Comparison of ENCODE assay signal across 20 cellular contexts in genomic region chr3:197460639-197461038, GRCh38.
DNase-seq lines count a peak whose midpoint lies in the region; ATAC-seq, FAIRE-seq and TF ChIP-seq lines count a peak whose summit lies in the region.
"Had no signal": no experiment of that assay in that cellular context is flagged by ENCODE, and none has a peak within 500 bp of the region (broad histone marks: within the 10 kb centered on the region; RNA-seq: fewer than 3 reads in every experiment).

No MANE protein-coding gene starts in this region.

- POLR2A ChIA-PET in HepG2 (lab: Yijun Ruan, JAX) = no interaction called here
- POLR2A ChIA-PET in activated CD4-positive, alpha-beta T cell treated with anti-CD3 and anti-CD28 coated beads for 36 hours (lab: Charles Lee) = no interaction called here

- FAIRE-seq in HepG2 (lab: Jason Lieb, UNC) = no peak
- FAIRE-seq: GM12891, GM18507, H54 had no signal

- TF ChIP-seq POLR2A in HepG2 (IDR thresholded peaks at IDR 0.05; ENCODE audit: insufficient read depth in 1 of 2, low read depth in 2 of 2, low read length in 2 of 2) = no peak
- TF ChIP-seq POLR2A in right lobe of liver (IDR thresholded peaks at IDR 0.05) = no peak

- H3K4me1 ChIP-seq in HepG2 (ENCODE audit: insufficient read depth, low read length) = peaks cover 69% of the 10 kb centered on the region
- H3K4me1 ChIP-seq in right lobe of liver = peaks cover 0 to 12% (median 4%) of the 10 kb centered on the region in 4 donors

- H3K27me3 ChIP-seq in HepG2 (ENCODE audit: control insufficient read depth in 1 of 2, insufficient read depth in 2 of 2, low read length in 2 of 2) = no peaks in the 10 kb centered on the region
- H3K27me3 ChIP-seq in right lobe of liver = no peaks in the 10 kb centered on the region

- DNase-seq in HepG2 (ENCODE audit: low spot score) (no peak), right lobe of liver (no peak), choroid plexus epithelial cell (ENCODE audit: low read depth) (no peak), sciatic nerve (ENCODE audit: low spot score) (peak; percentile 38), NCI-H2029 treated with DMSO at 0.1 percent for 48 hours (lab: John Stamatoyannopoulos, UW) (no peak), KG1 (lab: John Stamatoyannopoulos, UW) (no peak)
- no peak for DNase-seq in activated CD4-positive, alpha-beta T cell treated with anti-CD3 and anti-CD28 coated beads for 36 hours
- DNase-seq: 8988T; C1 segment of cervical spinal cord; Calu3; CD4-positive, alpha-beta memory T cell; COR-L47; DMS79 treated with DMSO at 0.1 percent for 48 hours; GF-D8; GOT3; HFFc6 had no signal

- TF ChIP-seq RAD21 in HepG2 (CRISPR knock-in tag; IDR thresholded peaks at IDR 0.05) = no peak

- TF ChIP-seq CTCF in HepG2 (CRISPR knock-in tag; IDR thresholded peaks at IDR 0.05) (no peak), right lobe of liver (IDR thresholded peaks at IDR 0.05) (no peak), choroid plexus epithelial cell (conservative IDR thresholded peaks at IDR 0.05; ENCODE audit: low read depth, low read length) (peak; percentile 9)

- no peak overlapping the region for H3K4me3 Mint-ChIP-seq in activated CD4-positive, alpha-beta T cell treated with anti-CD3 and anti-CD28 coated beads for 36 hours
- H3K4me3 Mint-ChIP-seq: HFFc6 had no signal

- H3K36me3 ChIP-seq in HepG2 (replicated peaks in 1 of 2; ENCODE audit: control insufficient read depth in 1 of 2, insufficient read depth in 2 of 2, low read length in 2 of 2) (no peaks in the 10 kb centered on the region), right lobe of liver (no peaks in the 10 kb centered on the region)
- H3K36me3 ChIP-seq: HAP-1 had no signal

- H2AFZ ChIP-seq in HepG2 (ENCODE audit: low read length) = no peak overlapping the region

- H3K27ac Mint-ChIP-seq in activated CD4-positive, alpha-beta T cell treated with anti-CD3 and anti-CD28 coated beads for 36 hours = no peak overlapping the region
- H3K27ac Mint-ChIP-seq: HFFc6 had no signal

- intact Hi-C loops in HepG2 (cut with micrococcal nuclease; ENCODE audit: unreplicated experiment) (no loop called here), right lobe of liver (cut with DNase I) (no loop called here), sciatic nerve (cut with DNase I) (no loop called here)
- intact Hi-C loops in activated CD4-positive, alpha-beta T cell treated with anti-CD3 and anti-CD28 coated beads for 36 hours (cut with DNase I, micrococcal nuclease) = no loop called here

- CTCF ChIA-PET in HepG2 (lab: Yijun Ruan, JAX; ENCODE audit: low intra/inter-chr PET ratio, low total read pairs) = no interaction called here
- CTCF ChIA-PET in activated CD4-positive, alpha-beta T cell treated with anti-CD3 and anti-CD28 coated beads for 36 hours (lab: Charles Lee) = no interaction called here

- H3K9me3 ChIP-seq in HepG2 (ENCODE audit: low read length) = no peaks in the 10 kb centered on the region
- no peaks in the 10 kb centered on the region for H3K9me3 ChIP-seq in right lobe of liver
- H3K9me3 ChIP-seq: HAP-1 had no signal

- no peak overlapping the region for H3K4me2 ChIP-seq in HepG2 (ENCODE audit: low read depth, low read length)

- H3K79me2 ChIP-seq in HepG2 (ENCODE audit: insufficient read depth, low read length) = peaks cover 3% of the 10 kb centered on the region

- WGBS in HepG2 (ENCODE audit: low lambda C conversion rate) = 65% methylated on average over 6 of the region's 6 CpGs
- 73% methylated on average over 6 of the region's 6 CpGs for WGBS in right lobe of liver (ENCODE audit: insufficient coverage, low coverage, low lambda C conversion rate, missing lambda C conversion rate)

- no peak overlapping the region for H3K9ac ChIP-seq in HepG2 (ENCODE audit: insufficient read depth, low read depth, low read length)

- no peaks in the 10 kb centered on the region for H3K36me3 Mint-ChIP-seq in activated CD4-positive, alpha-beta T cell treated with anti-CD3 and anti-CD28 coated beads for 36 hours (ENCODE audit: low read depth)

- H3K27me3 Mint-ChIP-seq in activated CD4-positive, alpha-beta T cell treated with anti-CD3 and anti-CD28 coated beads for 36 hours = peaks cover 3% of the 10 kb centered on the region

- H3K4me3 ChIP-seq in HepG2 (replicated peaks in 1 of 3; ENCODE audit: insufficient read depth in 1 of 3, low read depth in 2 of 3, low read length in 3 of 3) = no peak overlapping the region
- H3K4me3 ChIP-seq in right lobe of liver = no peak overlapping the region
- H3K4me3 ChIP-seq in choroid plexus epithelial cell (ENCODE audit: low read depth, low read length) = no peak overlapping the region
- H3K4me3 ChIP-seq: HAP-1 had no signal

- no TSS peak for BruUV-seq in HepG2 (replicated peaks; lab: Mats Ljungman, UMichigan)

- H4K20me1 ChIP-seq in HepG2 (ENCODE audit: insufficient read depth, low read length) = no peaks in the 10 kb centered on the region

- peaks cover 28% of the 10 kb centered on the region for H3K4me1 Mint-ChIP-seq in activated CD4-positive, alpha-beta T cell treated with anti-CD3 and anti-CD28 coated beads for 36 hours

- ATAC-seq in HepG2 (no peak), right lobe of liver (no peak), sciatic nerve (no peak)
- no peak for ATAC-seq in activated CD4-positive, alpha-beta T cell treated with anti-CD3 and anti-CD28 coated beads for 36 hours

- in situ Hi-C loops in HepG2 (cut with HindIII; ENCODE audit: extremely low pct_ligation_motif_present, low pct_unique_long_range_greater_than_20kb) = no loop called here

- H3K27ac ChIP-seq in HepG2 (ENCODE audit: extremely low read length, insufficient read depth, low read length) (no peak overlapping the region), right lobe of liver (no peak overlapping the region)

- TF ChIP-seq EP300 in HepG2 (IDR thresholded peaks at IDR 0.05; ENCODE audit: low read depth in 2 of 2, low read length in 2 of 2) = no peak
- TF ChIP-seq EP300 in HepG2 (CRISPR knock-in tag; IDR thresholded peaks at IDR 0.05; ENCODE audit: borderline replicate concordance) = no peak

- no peaks in the 10 kb centered on the region for H3K9me3 Mint-ChIP-seq in activated CD4-positive, alpha-beta T cell treated with anti-CD3 and anti-CD28 coated beads for 36 hours (ENCODE audit: low read depth)
- H3K9me3 Mint-ChIP-seq: HFFc6 had no signal

TF ChIP-seq in HepG2, 621 proteins besides CTCF, POLR2A, EP300 and RAD21:
- TF ChIP-seq SOX13 (IDR thresholded peaks at IDR 0.05) = no peak
- TF ChIP-seq SOX13 (CRISPR knock-in tag; conservative IDR thresholded peaks at IDR 0.05 in 1 of 2, IDR thresholded peaks at IDR 0.05 in 1 of 2) = peak in 1 of 2 experiments; percentile 37; a peak in 1 of 4 replicates
- TF ChIP-seq, protein P1, sequence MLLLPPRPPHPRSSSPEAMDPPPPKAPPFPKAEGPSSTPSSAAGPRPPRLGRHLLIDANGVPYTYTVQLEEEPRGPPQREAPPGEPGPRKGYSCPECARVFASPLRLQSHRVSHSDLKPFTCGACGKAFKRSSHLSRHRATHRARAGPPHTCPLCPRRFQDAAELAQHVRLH (CRISPR knock-in tag; IDR thresholded peaks at IDR 0.05; ENCODE audit: borderline replicate concordance, low read depth) = no peak
- peak; percentile 76 to 79; a peak in 3 of 4 replicates for TF ChIP-seq MAFK (conservative IDR thresholded peaks at IDR 0.05 in 1 of 2, IDR thresholded peaks at IDR 0.05 in 1 of 2; ENCODE audit: low read length in 2 of 2)
- peak; percentile 29; the same call in 1 of the 2 replicates for TF ChIP-seq NR2F6 (IDR thresholded peaks at IDR 0.05)
- no peak for TF ChIP-seq NR2F6 (CRISPR knock-in tag; IDR thresholded peaks at IDR 0.05)
- TF ChIP-seq MAFF (IDR thresholded peaks at IDR 0.05; ENCODE audit: low read depth, low read length) = peak; percentile 58
